Comparison of ENCODE assay signal across 21 cellular contexts in genomic region chr3:24199775-24200247, GRCh38.
DNase-seq lines count a peak whose midpoint lies in the region; ATAC-seq and TF ChIP-seq lines count a peak whose summit lies in the region.
"Had no signal": no experiment of that assay in that cellular context is flagged by ENCODE, and none has a peak within 500 bp of the region (broad histone marks: within the 10 kb centered on the region; RNA-seq: fewer than 3 reads in every experiment).

No MANE protein-coding gene starts in this region.

- no peak for TF ChIP-seq POLR2A in spleen (IDR thresholded peaks at IDR 0.05)

- 73 to 89% (median 85%) methylated on average over 5 of the region's 5 CpGs for WGBS in spleen, 5 donors

- TF ChIP-seq CTCF in BJ (IDR thresholded peaks at IDR 0.05; ENCODE audit: insufficient read depth, low read depth, low read length) (no peak), spleen (IDR thresholded peaks at IDR 0.05 in 8 of 11, conservative IDR thresholded peaks at IDR 0.05 in 3 of 11) (no peak)

- no peak overlapping the region for H3K4me3 ChIP-seq in BJ (ENCODE audit: low read depth, low read length)
- no peak overlapping the region for H3K4me3 ChIP-seq in spleen
- H3K4me3 ChIP-seq: hepatocyte, lung, thoracic aorta had no signal

- H3K36me3 ChIP-seq in BJ (ENCODE audit: control insufficient read depth, insufficient read depth, low read length) = no peaks in the 10 kb centered on the region
- no peaks in the 10 kb centered on the region for H3K36me3 ChIP-seq in spleen
- H3K36me3 ChIP-seq: thoracic aorta had no signal

- peaks cover 0 to 14% (median 0%) of the 10 kb centered on the region in 8 donors for H3K9me3 ChIP-seq in spleen
- H3K9me3 ChIP-seq: thoracic aorta had no signal

- POLR2A ChIA-PET in BJ (lab: Charles Lee) = no interaction called here

- no peak overlapping the region for H3K27ac ChIP-seq in spleen
- H3K27ac ChIP-seq: hepatocyte, thoracic aorta had no signal

- no peak for ATAC-seq in GM21723 (IDR thresholded peaks at IDR 0.05; ENCODE audit: unreplicated experiment)
- ATAC-seq: effector memory CD8-positive, alpha-beta T cell; WTC11 had no signal

- H3K27me3 ChIP-seq in BJ (ENCODE audit: control insufficient read depth, insufficient read depth, low read length) (no peaks in the 10 kb centered on the region), spleen (replicated peaks in 1 of 7) (no peaks in the 10 kb centered on the region)
- H3K27me3 ChIP-seq: hepatocyte had no signal

- CTCF ChIA-PET in BJ (lab: Yijun Ruan, JAX) = interaction anchor here (1.2 kb wide), 2 partner anchors 14 to 38 kb away, joined by 3 to 6 read pairs; no protein-coding TSS in a partner anchor

- DNase-seq in BJ (ENCODE audit: low read depth) = peak; percentile 89
- DNase-seq in HT-29 (ENCODE audit: low spot score) = peak; percentile 20
- DNase-seq in amniotic epithelial cell (ENCODE audit: low read depth) = peak; percentile 79
- peak; percentile 8 for DNase-seq in hepatic stellate cell (ENCODE audit: low spot score)
- no peak for DNase-seq in spleen
- DNase-seq in UCSD-AML1 (lab: John Stamatoyannopoulos, UW; ENCODE audit: unreplicated experiment) = no peak
- no peak for DNase-seq in GF-D8 (lab: John Stamatoyannopoulos, UW)
- DNase-seq: activated CD4-positive, alpha-beta T cell treated with anti-CD3 and anti-CD28 coated beads, Interleukin-2, amount 50 U/mL, for 48 hours; AML-193; anterior cingulate cortex; effector memory CD8-positive, alpha-beta T cell; Kasumi-1; NCI-H69; nucleus accumbens; OCI-M1; SHP77 treated with DMSO at 0.1 percent for 48 hours had no signal

- intact Hi-C loops in spleen (cut with DNase I; ENCODE audit: low total_unique reads) = no loop called here

- H3K4me1 ChIP-seq in spleen = no peaks in the 10 kb centered on the region

Comparison
In these comparisons a context has a peak if more than half of its experiments do, and no peak if none do; other contexts are left out.
1. DNase-seq: peak in BJ (single experiment), HT-29 (single experiment), amniotic epithelial cell (single experiment) and hepatic stellate cell (single experiment); none in spleen (single experiment), UCSD-AML1 (single experiment) and GF-D8 (single experiment).